17 cellular contexts compared by ENCODE assay signal in the genomic region with DNA sequence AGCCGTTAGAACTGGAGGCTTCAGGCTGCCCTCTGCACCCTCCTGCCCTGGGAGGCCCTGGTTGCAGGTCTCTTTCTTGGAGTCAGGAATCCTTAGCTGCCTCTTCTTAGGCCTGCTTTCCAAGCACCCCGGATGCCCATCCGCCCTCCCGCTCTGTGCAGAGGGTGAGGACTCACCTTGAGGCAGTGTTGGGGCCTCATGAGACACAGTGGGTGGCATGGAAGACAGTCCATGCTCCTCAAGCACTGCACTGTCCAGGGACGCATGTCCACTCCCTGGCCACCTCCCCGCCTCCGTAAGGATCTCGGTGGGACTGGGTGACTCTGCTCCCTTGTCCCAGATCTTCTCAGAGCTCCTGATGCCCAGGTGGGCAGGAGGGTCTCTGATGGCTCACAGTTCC. TPM values are rescaled to one million over a fixed set of nuclear protein-coding genes. Genes with fewer than 3 reads are reported as not detected.
DNase-seq lines count a peak whose midpoint lies in the region; ATAC-seq, FAIRE-seq and TF ChIP-seq lines count a peak whose summit lies in the region.
"Had no signal": no experiment of that assay in that cellular context is flagged by ENCODE, and none has a peak within 500 bp of the region (broad histone marks: within the 10 kb centered on the region; RNA-seq: fewer than 3 reads in every experiment).

No MANE protein-coding gene starts in this region.

- no TSS peak for BruUV-seq in IMR-90 (replicated peaks; lab: Mats Ljungman, UMichigan)

- no peak overlapping the region for H3K56ac ChIP-seq in IMR-90 (ENCODE audit: extremely low read depth, insufficient read depth, low read length)

- H3K79me1 ChIP-seq in IMR-90 (ENCODE audit: low read depth in 1 of 2, low read length in 2 of 2), result no peaks in the 10 kb centered on the region
- H3K79me1 ChIP-seq in neuronal stem cell (ENCODE audit: low read depth, low read length), result no peaks in the 10 kb centered on the region

- intact Hi-C loops in IMR-90 (cut with micrococcal nuclease) (no loop called here), left ventricle myocardium superior (cut with micrococcal nuclease) (no loop called here)

- no peak overlapping the region for H2BK20ac ChIP-seq in IMR-90 (ENCODE audit: low read depth, low read length)

- H3K14ac ChIP-seq in IMR-90 (replicated peaks; ENCODE audit: low read depth, low read length) (no peak overlapping the region), neuronal stem cell (ENCODE audit: low read length) (no peak overlapping the region)

- DNase-seq in IMR-90 (no peak), left lobe of liver (ENCODE audit: low spot score) (no peak), neuronal stem cell (ENCODE audit: low spot score) (no peak), upper lobe of left lung (no peak), frontal cortex (ENCODE audit: low spot score in 2 of 2) (no peak), nucleus accumbens (lab: John Stamatoyannopoulos, UW) (no peak), left ventricle myocardium superior (no peak)
- DNase-seq in activated CD4-positive, CD25-positive, alpha-beta regulatory T cell treated with anti-CD3 and anti-CD28 coated beads, Interleukin-2, amount 50 U/mL, for 72 hours, result no peak
- DNase-seq: Caco-2; CD8-positive, alpha-beta T cell; DND-41; GDM1; GOT3 had no signal

- H3K9me1 ChIP-seq in IMR-90 (ENCODE audit: insufficient read depth, low read length), result no peaks in the 10 kb centered on the region

- H3K27me3 ChIP-seq in IMR-90 (ENCODE audit: control insufficient read depth, insufficient read depth, low read length), result peaks cover 10% of the 10 kb centered on the region
- no peaks in the 10 kb centered on the region for H3K27me3 ChIP-seq in neuronal stem cell (ENCODE audit: control insufficient read depth in 3 of 3, insufficient read depth in 3 of 3, low read depth in 1 of 3, low read length in 3 of 3)
- H3K27me3 ChIP-seq in upper lobe of left lung, result no peaks in the 10 kb centered on the region

- no peak for TF ChIP-seq EP300 in upper lobe of left lung (IDR thresholded peaks at IDR 0.05)

- FAIRE-seq in frontal cortex (lab: Jason Lieb, UNC), result no peak
- FAIRE-seq: GM12892, GM19239 had no signal

- H2BK15ac ChIP-seq in IMR-90 (ENCODE audit: low read depth, low read length) (no peak overlapping the region), neuronal stem cell (ENCODE audit: low read length) (no peak overlapping the region)

- no peak for TF ChIP-seq RAD21 in IMR-90 (IDR thresholded peaks at IDR 0.05; ENCODE audit: low read length)

- POLR2A ChIA-PET in IMR-90 (lab: Charles Lee; ENCODE audit: unreplicated experiment), result no interaction called here

- H3K9me3 ChIP-seq in IMR-90 (ENCODE audit: control insufficient read depth, insufficient read depth, low read length) (no peaks in the 10 kb centered on the region), neuronal stem cell (replicated peaks in 1 of 2; ENCODE audit: control insufficient read depth in 2 of 2, insufficient read depth in 1 of 2, low read depth in 1 of 2, low read length in 2 of 2) (peaks cover 0 to 4% of the 10 kb centered on the region in 2 donors), upper lobe of left lung (no peaks in the 10 kb centered on the region)
- H3K9me3 ChIP-seq: Caco-2, HAP-1 had no signal

- no peak overlapping the region for H2BK12ac ChIP-seq in neuronal stem cell (ENCODE audit: low read length)

- H3K4ac ChIP-seq in IMR-90 (ENCODE audit: low read depth, low read length), result no peak overlapping the region
- H3K4ac ChIP-seq in neuronal stem cell (ENCODE audit: low read length), result no peak overlapping the region

- H3K23ac ChIP-seq in IMR-90 (ENCODE audit: low read depth, low read length), result no peak overlapping the region
- peak overlapping the region; percentile 2 for H3K23ac ChIP-seq in neuronal stem cell (ENCODE audit: low read depth, low read length, poor library complexity)

- in situ Hi-C loops in IMR-90 (cut with MboI; ENCODE audit: low sequenced_read_pairs), result no loop called here

- H4K5ac ChIP-seq in IMR-90 (ENCODE audit: low read depth, low read length), result no peak overlapping the region

- H3K18ac ChIP-seq in IMR-90 (ENCODE audit: low read depth, low read length) (no peak overlapping the region), neuronal stem cell (ENCODE audit: low read length) (peak overlapping the region; percentile 22)

- no peak overlapping the region for H2BK120ac ChIP-seq in IMR-90 (ENCODE audit: low read depth, low read length)
- no peak overlapping the region for H2BK120ac ChIP-seq in neuronal stem cell (ENCODE audit: low read depth, low read length)

- no peak overlapping the region for H4K8ac ChIP-seq in IMR-90 (ENCODE audit: low read depth in 2 of 2, low read length in 2 of 2)
- peak overlapping the region; percentile 93 for H4K8ac ChIP-seq in neuronal stem cell (ENCODE audit: low read depth, low read length)

- no peak for TF ChIP-seq CTCF in IMR-90 (conservative IDR thresholded peaks at IDR 0.05; ENCODE audit: low read depth, low read length)
- no peak for TF ChIP-seq CTCF in upper lobe of left lung (IDR thresholded peaks at IDR 0.05)

- H2BK5ac ChIP-seq in IMR-90 (ENCODE audit: low read depth, low read length, poor library complexity, severe bottlenecking) (no peak overlapping the region), neuronal stem cell (ENCODE audit: low read length) (no peak overlapping the region)

- H3K4me2 ChIP-seq in IMR-90 (ENCODE audit: low read depth, low read length) (no peak overlapping the region), neuronal stem cell (ENCODE audit: insufficient read depth, low read length, poor library complexity, severe bottlenecking) (no peak overlapping the region)

- H3K27ac ChIP-seq in IMR-90 (ENCODE audit: insufficient read depth, low read length), result no peak overlapping the region
- H3K27ac ChIP-seq in neuronal stem cell (replicated peaks; ENCODE audit: low read length), result no peak overlapping the region
- no peak overlapping the region for H3K27ac ChIP-seq in upper lobe of left lung
- H3K27ac ChIP-seq: HL-60 had no signal

- H4K20me1 ChIP-seq in IMR-90 (ENCODE audit: insufficient read depth, low read length), result no peaks in the 10 kb centered on the region

- H3K4me3 ChIP-seq in IMR-90 (ENCODE audit: insufficient read depth, low read depth, low read length) (no peak overlapping the region), neuronal stem cell (ENCODE audit: low read length in 2 of 2) (no peak overlapping the region), upper lobe of left lung (no peak overlapping the region)
- H3K4me3 ChIP-seq: HAP-1 had no signal

- WGBS in IMR-90 (ENCODE audit: extremely low coverage in 2 of 2, insufficient read length in 1 of 2), 2 experiments, result 91% methylated on average over 7 of the region's 8 CpGs; no CpG with 5 or more reads in 1 of the 2 experiments
- no CpG with 5 or more reads among the region's 8 CpGs for WGBS in neuronal stem cell (ENCODE audit: extremely low coverage in 2 of 2, insufficient read length in 2 of 2, insufficient replicate concordance in 1 of 2), 2 donors
- 96 to 98% methylated on average over 6 to 8 of the region's 8 CpGs for WGBS in upper lobe of left lung, 2 donors

- H3K4me1 ChIP-seq in IMR-90 (ENCODE audit: control insufficient read depth, insufficient read depth, low read length), result no peaks in the 10 kb centered on the region
- H3K4me1 ChIP-seq in neuronal stem cell (ENCODE audit: control insufficient read depth in 2 of 2, insufficient read depth in 1 of 2, low read depth in 1 of 2, low read length in 2 of 2), result no peaks in the 10 kb centered on the region
- peaks cover under 1 to 5% (median 4%) of the 10 kb centered on the region in 4 donors for H3K4me1 ChIP-seq in upper lobe of left lung
- H3K4me1 ChIP-seq: Caco-2, HAP-1 had no signal

- ATAC-seq in IMR-90 (ENCODE audit: low read depth) (no peak), left lobe of liver (peak; percentile 22), upper lobe of left lung (ENCODE audit: low FRiP score in 2 of 2) (peak; percentile 12 to 41), left ventricle myocardium superior (no peak)
- ATAC-seq: CD8-positive, alpha-beta T cell had no signal

- dilution Hi-C loops in IMR-90 (cut with HindIII; ENCODE audit: low sequenced_read_pairs, unreplicated experiment), result no loop called here

- peak overlapping the region; percentile 43 for H2AFZ ChIP-seq in IMR-90 (replicated peaks; ENCODE audit: low read length, poor library complexity)
- no peak overlapping the region for H2AFZ ChIP-seq in neuronal stem cell (ENCODE audit: low read length)

- no peak overlapping the region for H3K9ac ChIP-seq in IMR-90 (ENCODE audit: low read depth, low read length)
- H3K9ac ChIP-seq in neuronal stem cell (ENCODE audit: low read depth, low read length, poor library complexity), result no peak overlapping the region

- H4K91ac ChIP-seq in IMR-90 (ENCODE audit: insufficient read depth, low read depth, low read length) (no peak overlapping the region), neuronal stem cell (ENCODE audit: low read depth, low read length, poor library complexity) (no peak overlapping the region)

- H2AK5ac ChIP-seq in IMR-90 (ENCODE audit: low read depth, low read length) (no peak overlapping the region), neuronal stem cell (ENCODE audit: low read depth, low read length) (no peak overlapping the region)

- no peak overlapping the region for H2AK9ac ChIP-seq in IMR-90 (replicated peaks; ENCODE audit: low read depth, low read length, poor library complexity)

- TF ChIP-seq POLR2A in IMR-90 (IDR thresholded peaks at IDR 0.05; ENCODE audit: low read depth, low read length), result no peak
- no peak for TF ChIP-seq POLR2A in upper lobe of left lung (IDR thresholded peaks at IDR 0.05)

- CTCF ChIA-PET in IMR-90 (lab: Yijun Ruan, JAX), result interaction anchor here (1.4 kb wide), 1 partner anchor 8 kb away, joined by 8 read pairs; no protein-coding TSS in a partner anchor

- H3K36me3 ChIP-seq in IMR-90 (ENCODE audit: control insufficient read depth, insufficient read depth, low read length), result no peaks in the 10 kb centered on the region
- H3K36me3 ChIP-seq in neuronal stem cell (replicated peaks in 1 of 2; ENCODE audit: control insufficient read depth in 2 of 2, insufficient read depth in 2 of 2, low read length in 2 of 2), result no peaks in the 10 kb centered on the region
- H3K36me3 ChIP-seq in upper lobe of left lung, result no peaks in the 10 kb centered on the region
- H3K36me3 ChIP-seq: HAP-1 had no signal

RNA-seq across cellular contexts. Expression of a gene that starts 5.7 kb away (rescaled TPM):
- total RNA-seq in IMR-90 (2012; rRNA removed) (5.9 and 6.9 TPM in 2 replicates), left lobe of liver (9.0 TPM), upper lobe of left lung (10 to 100 TPM; 14.0 to 26.8 (median 18.8) TPM), frontal cortex (13.5 TPM), left ventricle myocardium superior (13.8 TPM)
- 6.0 and 8.3 TPM in 2 replicates for polyA plus RNA-seq in IMR-90 (2012; rRNA removed)
- polyA plus RNA-seq in IMR-90 (2012; cell fraction: cytosol; rRNA removed), result 2.4 and 4.0 TPM in 2 replicates
- 6.0 and 8.0 TPM in 2 replicates for polyA plus RNA-seq in IMR-90 (2012; cell fraction: nucleus; rRNA removed; ENCODE audit: low replicate concordance)
- 13.8 TPM for polyA plus RNA-seq in neuronal stem cell (2013, experiment 1 of 2)
- 14.5 TPM for polyA plus RNA-seq in neuronal stem cell (2013, experiment 2 of 2)

RNA-seq across cellular contexts. Expression of a gene that starts 26.2 kb away (rescaled TPM):
- total RNA-seq in IMR-90 (2012; rRNA removed), result 2.8 and 3.2 TPM in 2 replicates
- 1.7 and 2.1 TPM in 2 replicates for polyA plus RNA-seq in IMR-90 (2012; rRNA removed)
- polyA plus RNA-seq in IMR-90 (2012; cell fraction: cytosol; rRNA removed), result 0.60 and 0.80 TPM in 2 replicates
- polyA plus RNA-seq in IMR-90 (2012; cell fraction: nucleus; rRNA removed; ENCODE audit: low replicate concordance), result 4.5 and 5.2 TPM in 2 replicates
- total RNA-seq in left lobe of liver, result 8.0 TPM
- 2.4 TPM for polyA plus RNA-seq in neuronal stem cell (2013, experiment 1 of 2)
- polyA plus RNA-seq in neuronal stem cell (2013, experiment 2 of 2), result 2.6 TPM
- 10 to 100 TPM; 12.9 to 28.7 (median 18.1) TPM for total RNA-seq in upper lobe of left lung
- total RNA-seq in frontal cortex, result 5.3 TPM
- 4.5 TPM for total RNA-seq in left ventricle myocardium superior

Comparison
In these comparisons a context has a peak if more than half of its experiments do, and no peak if none do; other contexts are left out.
1. ATAC-seq: peak in left lobe of liver (single experiment) and upper lobe of left lung (2 of 2); none in IMR-90 (single experiment) and left ventricle myocardium superior (single experiment).